44 cellular contexts compared by ENCODE assay signal in the genomic region with DNA sequence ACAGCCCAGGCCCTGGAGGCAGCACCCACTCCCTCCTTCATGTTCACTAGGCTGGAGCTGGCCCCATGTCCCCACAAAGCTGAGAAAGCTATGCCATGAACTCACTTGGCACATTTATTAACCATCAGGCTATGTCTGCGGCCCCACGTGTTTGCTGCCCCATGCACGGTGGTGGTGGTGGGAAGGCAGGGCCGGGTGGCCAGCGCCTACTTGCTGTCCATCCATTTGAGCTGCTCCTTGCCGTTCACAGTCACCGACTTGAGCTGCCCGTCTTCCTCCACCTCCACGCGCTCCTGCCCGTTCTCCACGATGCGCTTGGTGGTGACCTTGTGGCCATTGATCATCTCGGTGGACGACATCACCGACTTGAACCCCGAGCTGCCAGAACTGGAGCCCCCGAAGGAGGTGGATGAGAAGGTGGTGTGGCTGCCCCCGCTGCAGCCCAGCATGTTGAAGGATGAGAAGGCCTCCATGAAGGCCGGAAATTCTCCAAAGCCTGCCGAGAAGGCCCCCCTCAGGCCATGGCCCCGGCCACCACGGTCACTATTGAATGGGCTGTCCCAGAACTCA. TPM values are rescaled to one million over a fixed set of nuclear protein-coding genes. Genes with fewer than 3 reads are reported as not detected.
"Had no signal": no experiment of that assay in that cellular context is flagged by ENCODE, and none has a peak within 500 bp of the region (broad histone marks: within the 10 kb centered on the region; RNA-seq: fewer than 3 reads in every experiment).

No MANE protein-coding gene starts in this region.

- H3K36me3 Mint-ChIP-seq: activated naive CD4-positive, alpha-beta T cell treated with anti-CD3 and anti-CD28 coated beads, Interleukin-2, amount 10 ng/mL, durations not matched to agents 7 days and 5 days; activated naive CD4-positive, alpha-beta T cell treated with anti-CD3 and anti-CD28 coated beads, Interleukin-2, amount 50 U/mL, for 24 hours; activated naive CD4-positive, alpha-beta T cell treated with anti-CD3 and anti-CD28 coated beads, Interleukin-2, amount 50 U/mL, for 72 hours; activated naive CD8-positive, alpha-beta T cell; activated naive CD8-positive, alpha-beta T cell treated with anti-CD3 and anti-CD28 coated beads for 36 hours; activated naive CD8-positive, alpha-beta T cell treated with anti-CD3 and anti-CD28 coated beads, Interleukin-2, amount 10 ng/mL, durations not matched to agents 7 days and 5 days; brain had no signal

- H3K27me3 Mint-ChIP-seq: activated naive CD4-positive, alpha-beta T cell treated with anti-CD3 and anti-CD28 coated beads, Interleukin-2, amount 50 U/mL, for 24 hours; activated naive CD8-positive, alpha-beta T cell treated with anti-CD3 and anti-CD28 coated beads for 36 hours had no signal

- H3K36me3 ChIP-seq: adrenal gland, ascending aorta, brain microvascular endothelial cell, breast epithelium, cardiac muscle cell had no signal

- H3K27ac ChIP-seq: adrenal gland, ascending aorta, body of pancreas, brain microvascular endothelial cell, breast epithelium, cardiac muscle cell had no signal

- H3K4me3 ChIP-seq: adrenal gland, ascending aorta, body of pancreas, breast epithelium, cardiac muscle cell had no signal

- H3K27me3 ChIP-seq: adrenal gland, ascending aorta, body of pancreas, breast epithelium had no signal

- ATAC-seq: activated naive CD4-positive, alpha-beta T cell treated with anti-CD3 and anti-CD28 coated beads, Interleukin-2, amount 50 U/mL, for 72 hours; activated naive CD8-positive, alpha-beta T cell treated with anti-CD3 and anti-CD28 coated beads, Interleukin-2, amount 50 U/mL, for 24 hours; activated T-cell treated with anti-CD3 and anti-CD28 coated beads, Interleukin-2, amount 50 U/mL, for 4 hours; activated T-cell treated with anti-CD3 and anti-CD28 coated beads, Interleukin-2, amount 50 U/mL, for 72 hours; activated T-helper 17 cell treated with anti-CD3 and anti-CD28 coated beads, Interleukin-2, amount 50 U/mL, for 72 hours; body of pancreas had no signal

- H3K27ac Mint-ChIP-seq: activated naive CD4-positive, alpha-beta T cell treated with anti-CD3 and anti-CD28 coated beads for 36 hours; activated naive CD4-positive, alpha-beta T cell treated with anti-CD3 and anti-CD28 coated beads, Interleukin-2, amount 10 ng/mL, durations not matched to agents 7 days and 5 days; activated naive CD4-positive, alpha-beta T cell treated with anti-CD3 and anti-CD28 coated beads, Interleukin-2, amount 50 U/mL, for 24 hours; activated naive CD4-positive, alpha-beta T cell treated with anti-CD3 and anti-CD28 coated beads, Interleukin-2, amount 50 U/mL, for 72 hours; activated naive CD8-positive, alpha-beta T cell; activated naive CD8-positive, alpha-beta T cell treated with anti-CD3 and anti-CD28 coated beads for 36 hours; activated naive CD8-positive, alpha-beta T cell treated with anti-CD3 and anti-CD28 coated beads, Interleukin-2, amount 10 ng/mL, durations not matched to agents 7 days and 5 days; activated naive CD8-positive, alpha-beta T cell treated with anti-CD3 and anti-CD28 coated beads, Interleukin-2, amount 50 U/mL, for 24 hours; activated T-cell treated with anti-CD3 and anti-CD28 coated beads, Interleukin-2, amount 50 U/mL, for 24 hours; activated T-cell treated with anti-CD3 and anti-CD28 coated beads, Interleukin-2, amount 50 U/mL, for 72 hours; activated T-helper 1 cell treated with anti-CD3 and anti-CD28 coated beads, Interleukin-12 subunit alpha, Interleukin-12 subunit beta, Interleukin-2, Interleukin-4 antibody, amounts not matched to agents 30 ng/mL and 10 ng/mL and 1 ng/mL, durations not matched to agents 14 hours and 24 hours and 36 hours; activated T-helper 17 cell treated with anti-CD3 and anti-CD28 coated beads, Interleukin-2, amount 50 U/mL, for 72 hours; activated T-helper 2 cell treated with anti-CD3 and anti-CD28 coated beads, Interferon-gamma antibody, Interleukin-2, Interleukin-4, amounts not matched to agents 10 μg/mL and 5 μg/mL and 100 μg/mL, durations not matched to agents 14 hours and 24 hours and 36 hours; brain had no signal

- H3K9me3 Mint-ChIP-seq: activated naive CD4-positive, alpha-beta T cell treated with anti-CD3 and anti-CD28 coated beads for 36 hours; activated naive CD4-positive, alpha-beta T cell treated with anti-CD3 and anti-CD28 coated beads, Interleukin-2, amount 10 ng/mL, durations not matched to agents 7 days and 5 days; activated naive CD4-positive, alpha-beta T cell treated with anti-CD3 and anti-CD28 coated beads, Interleukin-2, amount 50 U/mL, for 24 hours; activated naive CD4-positive, alpha-beta T cell treated with anti-CD3 and anti-CD28 coated beads, Interleukin-2, amount 50 U/mL, for 72 hours; activated naive CD8-positive, alpha-beta T cell treated with anti-CD3 and anti-CD28 coated beads for 36 hours; activated naive CD8-positive, alpha-beta T cell treated with anti-CD3 and anti-CD28 coated beads, Interleukin-2, amount 10 ng/mL, durations not matched to agents 7 days and 5 days; activated naive CD8-positive, alpha-beta T cell treated with anti-CD3 and anti-CD28 coated beads, Interleukin-2, amount 50 U/mL, for 24 hours; activated T-cell treated with anti-CD3 and anti-CD28 coated beads, Interleukin-2, amount 50 U/mL, for 24 hours; activated T-cell treated with anti-CD3 and anti-CD28 coated beads, Interleukin-2, amount 50 U/mL, for 4 hours; activated T-cell treated with anti-CD3 and anti-CD28 coated beads, Interleukin-2, amount 50 U/mL, for 72 hours; activated T-helper 1 cell treated with anti-CD3 and anti-CD28 coated beads, Interleukin-12 subunit alpha, Interleukin-12 subunit beta, Interleukin-2, Interleukin-4 antibody, amounts not matched to agents 30 ng/mL and 10 ng/mL and 1 ng/mL, durations not matched to agents 14 hours and 24 hours and 36 hours; activated T-helper 17 cell treated with anti-CD3 and anti-CD28 coated beads, Interleukin-2, amount 50 U/mL, for 72 hours; activated T-helper 2 cell treated with anti-CD3 and anti-CD28 coated beads, Interferon-gamma antibody, Interleukin-2, Interleukin-4, amounts not matched to agents 10 μg/mL and 5 μg/mL and 100 μg/mL, durations not matched to agents 14 hours and 24 hours and 36 hours; central memory CD8-positive, alpha-beta T cell had no signal

- H3K9me3 ChIP-seq: adrenal gland, ascending aorta, body of pancreas, breast epithelium had no signal

- DNase-seq: activated effector memory CD4-positive, alpha-beta T cell treated with anti-CD3 and anti-CD28 coated beads, Interleukin-2, amount 50 U/mL, for 16 hours; activated effector memory CD4-positive, alpha-beta T cell treated with Interleukin-2 at 50 U/mL for 16 hours; activated gamma-delta T cell; activated gamma-delta T cell treated with Interleukin-2 at 50 U/mL for 16 hours; activated naive CD4-positive, alpha-beta T cell; activated naive CD4-positive, alpha-beta T cell treated with anti-CD3 and anti-CD28 coated beads for 36 hours; activated naive CD4-positive, alpha-beta T cell treated with anti-CD3 and anti-CD28 coated beads, Interleukin-2, amount 10 ng/mL, durations not matched to agents 7 days and 5 days; activated naive CD4-positive, alpha-beta T cell treated with anti-CD3 and anti-CD28 coated beads, Interleukin-2, amount 50 U/mL, for 16 hours; activated naive CD4-positive, alpha-beta T cell treated with Interleukin-2 at 50 U/mL for 16 hours; activated naive CD8-positive, alpha-beta T cell treated with anti-CD3 and anti-CD28 coated beads for 36 hours; activated naive CD8-positive, alpha-beta T cell treated with anti-CD3 and anti-CD28 coated beads, Interleukin-2, amount 10 ng/mL, durations not matched to agents 7 days and 5 days; activated naive CD8-positive, alpha-beta T cell treated with anti-CD3 and anti-CD28 coated beads, Interleukin-2, amount 50 U/mL, for 24 hours; activated T-cell treated with anti-CD3 and anti-CD28 coated beads for 4 hours; activated T-cell treated with anti-CD3 and anti-CD28 coated beads, Interleukin-2, amount 50 U/mL, for 1 hour; activated T-cell treated with anti-CD3 and anti-CD28 coated beads, Interleukin-2, amount 50 U/mL, for 24 hours; activated T-cell treated with anti-CD3 and anti-CD28 coated beads, Interleukin-2, amount 50 U/mL, for 4 hours; activated T-cell treated with anti-CD3 and anti-CD28 coated beads, Interleukin-2, amount 50 U/mL, for 48 hours; activated T-cell treated with anti-CD3 and anti-CD28 coated beads, Interleukin-2, amount 50 U/mL, for 72 hours; adrenal gland; amniotic stem cell; amygdala; anterior cingulate cortex; aorta; body of pancreas; brain microvascular endothelial cell; caudate nucleus; central memory CD4-positive, alpha-beta T cell; cerebellar nuclear complex had no signal

- H3K4me3 Mint-ChIP-seq: activated naive CD4-positive, alpha-beta T cell treated with anti-CD3 and anti-CD28 coated beads for 36 hours; activated naive CD4-positive, alpha-beta T cell treated with anti-CD3 and anti-CD28 coated beads, Interleukin-2, amount 10 ng/mL, durations not matched to agents 7 days and 5 days; activated naive CD4-positive, alpha-beta T cell treated with anti-CD3 and anti-CD28 coated beads, Interleukin-2, amount 50 U/mL, for 24 hours; activated naive CD8-positive, alpha-beta T cell; activated naive CD8-positive, alpha-beta T cell treated with anti-CD3 and anti-CD28 coated beads for 36 hours; activated naive CD8-positive, alpha-beta T cell treated with anti-CD3 and anti-CD28 coated beads, Interleukin-2, amount 10 ng/mL, durations not matched to agents 7 days and 5 days; activated naive CD8-positive, alpha-beta T cell treated with anti-CD3 and anti-CD28 coated beads, Interleukin-2, amount 50 U/mL, for 24 hours; activated T-cell treated with anti-CD3 and anti-CD28 coated beads, Interleukin-2, amount 50 U/mL, for 24 hours; activated T-cell treated with anti-CD3 and anti-CD28 coated beads, Interleukin-2, amount 50 U/mL, for 4 hours; activated T-cell treated with anti-CD3 and anti-CD28 coated beads, Interleukin-2, amount 50 U/mL, for 72 hours; activated T-helper 1 cell treated with anti-CD3 and anti-CD28 coated beads, Interleukin-12 subunit alpha, Interleukin-12 subunit beta, Interleukin-2, Interleukin-4 antibody, amounts not matched to agents 30 ng/mL and 10 ng/mL and 1 ng/mL, durations not matched to agents 14 hours and 24 hours and 36 hours; activated T-helper 17 cell treated with anti-CD3 and anti-CD28 coated beads, Interleukin-2, amount 50 U/mL, for 72 hours; brain; central memory CD8-positive, alpha-beta T cell had no signal

- FAIRE-seq: astrocyte, bronchial epithelial cell had no signal

- H3K4me1 ChIP-seq: adrenal gland, ascending aorta, body of pancreas, breast epithelium had no signal

RNA-seq across cellular contexts. Expression of gene DNAJB8, which starts 4.3 kb away (rescaled TPM):
- total RNA-seq: activated naive CD4-positive, alpha-beta T cell treated with anti-CD3 and anti-CD28 coated beads for 36 hours; activated naive CD4-positive, alpha-beta T cell treated with anti-CD3 and anti-CD28 coated beads, Interleukin-2, amount 50 U/mL, for 72 hours; activated naive CD8-positive, alpha-beta T cell treated with anti-CD3 and anti-CD28 coated beads for 36 hours; activated naive CD8-positive, alpha-beta T cell treated with anti-CD3 and anti-CD28 coated beads, Interleukin-2, amount 10 ng/mL, durations not matched to agents 7 days and 5 days; activated T-cell treated with anti-CD3 and anti-CD28 coated beads, Interleukin-2, amount 50 U/mL, for 4 hours; activated T-cell treated with anti-CD3 and anti-CD28 coated beads, Interleukin-2, amount 50 U/mL, for 72 hours; activated T-helper 1 cell treated with anti-CD3 and anti-CD28 coated beads, Interleukin-12 subunit alpha, Interleukin-12 subunit beta, Interleukin-2, Interleukin-4 antibody, amounts not matched to agents 30 ng/mL and 10 ng/mL and 1 ng/mL, durations not matched to agents 14 hours and 24 hours and 36 hours; activated T-helper 17 cell treated with anti-CD3 and anti-CD28 coated beads, Interleukin-2, amount 50 U/mL, for 72 hours; activated T-helper 2 cell treated with anti-CD3 and anti-CD28 coated beads, Interferon-gamma antibody, Interleukin-2, Interleukin-4, amounts not matched to agents 10 μg/mL and 5 μg/mL and 100 μg/mL, durations not matched to agents 14 hours and 24 hours and 36 hours; adrenal gland; aorta; ascending aorta; astrocyte; body of pancreas; breast epithelium; bronchial epithelial cell; cardiac muscle cell; cerebellum; chondrocyte had no signal
- polyA plus RNA-seq: adipose tissue, adrenal gland, aorta, cardiac muscle cell had no signal

RNA-seq across cellular contexts. Expression of gene GATA2, which starts 30.6 kb away (rescaled TPM):
- total RNA-seq: activated naive CD8-positive, alpha-beta T cell treated with anti-CD3 and anti-CD28 coated beads, Interleukin-2, amount 10 ng/mL, durations not matched to agents 7 days and 5 days had no signal
